ENCODE assay signal across 26 cellular contexts in the genomic region with DNA sequence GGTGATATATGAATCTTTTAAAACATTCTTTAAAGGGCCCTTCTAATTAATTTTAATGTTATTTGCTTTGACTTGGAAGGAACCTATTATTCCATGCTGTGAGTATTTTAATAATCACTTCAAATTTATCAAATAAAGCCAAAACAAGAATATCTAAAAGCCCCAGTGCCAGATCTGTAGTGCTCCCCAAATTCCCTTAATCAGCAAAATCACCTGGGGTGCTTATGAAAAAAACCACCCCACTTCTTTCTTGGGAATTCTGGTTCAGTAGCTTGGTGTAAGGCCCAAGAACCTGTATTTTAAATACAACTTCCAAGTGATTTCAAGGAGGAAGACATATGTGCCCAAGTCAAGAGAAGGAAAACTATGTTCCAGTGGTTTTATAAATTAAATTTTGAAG.
"Had no signal": no experiment of that assay in that cellular context is flagged by ENCODE, and none has a peak within 500 bp of the region (broad histone marks: within the 10 kb centered on the region; RNA-seq: fewer than 3 reads in every experiment).

No MANE protein-coding gene starts in this region.

- H3K27me3 ChIP-seq: esophagus squamous epithelium, gastrocnemius medialis, heart right ventricle, left lung had no signal

- H3K27ac Mint-ChIP-seq: dendritic cell treated with granulocyte-macrophage colony-stimulating factor and Interleukin-4, amounts not matched to agents 40 ng/mL and 50 ng/mL, for 4 days; effector memory CD8-positive, alpha-beta T cell; endodermal cell; mesothelial cell of epicardium; naive B cell had no signal

- H3K36me3 ChIP-seq: esophagus squamous epithelium, gastrocnemius medialis, heart right ventricle, left lung, lower lobe of right lung had no signal

- H3K27me3 Mint-ChIP-seq: dendritic cell treated with granulocyte-macrophage colony-stimulating factor and Interleukin-4, amounts not matched to agents 40 ng/mL and 50 ng/mL, for 4 days had no signal

- H3K9me3 Mint-ChIP-seq: dendritic cell treated with granulocyte-macrophage colony-stimulating factor and Interleukin-4, amounts not matched to agents 40 ng/mL and 50 ng/mL, for 4 days; effector memory CD8-positive, alpha-beta T cell; endodermal cell; mesothelial cell of epicardium; naive thymus-derived CD8-positive, alpha-beta T cell had no signal

- DNase-seq: cortex of kidney; effector CD8-positive, alpha-beta T cell; effector memory CD8-positive, alpha-beta T cell; endodermal cell; erythroblast; esophagus squamous epithelium; foreskin fibroblast; foreskin melanocyte; gastrocnemius medialis; glutamatergic neuron; head of caudate nucleus; heart right ventricle; hippocampal formation; left cardiac atrium; left lung; left ventricle myocardium superior; lower lobe of right lung; mesenchymal stem cell; mucosa of descending colon; naive B cell; naive thymus-derived CD8-positive, alpha-beta T cell had no signal

- H3K4me3 Mint-ChIP-seq: dendritic cell treated with granulocyte-macrophage colony-stimulating factor and Interleukin-4, amounts not matched to agents 40 ng/mL and 50 ng/mL, for 4 days; effector memory CD8-positive, alpha-beta T cell; endodermal cell; mesothelial cell of epicardium; naive B cell; naive thymus-derived CD8-positive, alpha-beta T cell had no signal

- FAIRE-seq: keratinocyte had no signal

- H3K9me3 ChIP-seq: esophagus squamous epithelium, gastrocnemius medialis, heart right ventricle, left lung, lower lobe of right lung, mucosa of descending colon had no signal

- H3K4me3 ChIP-seq: esophagus squamous epithelium, gastrocnemius medialis, heart right ventricle, left lung, lower lobe of right lung, mucosa of descending colon had no signal

- H3K36me3 Mint-ChIP-seq: mesothelial cell of epicardium; naive B cell; naive thymus-derived CD8-positive, alpha-beta T cell had no signal

- H3K4me1 ChIP-seq: esophagus squamous epithelium, gastrocnemius medialis, heart right ventricle, left lung, lower lobe of right lung had no signal

- H3K27ac ChIP-seq: epithelial cell of prostate, esophagus squamous epithelium, gastrocnemius medialis, heart right ventricle, left lung, lower lobe of right lung had no signal

- H3K4me1 Mint-ChIP-seq: endodermal cell, mesothelial cell of epicardium, naive B cell had no signal

- ATAC-seq: effector memory CD8-positive, alpha-beta T cell; esophagus mucosa; gastrocnemius medialis; heart right ventricle; left cardiac atrium; left lung; left ventricle myocardium superior; lower lobe of right lung; naive thymus-derived CD8-positive, alpha-beta T cell had no signal
